9 cellular contexts compared by ENCODE assay signal in genomic region chr9:128553695-128554094, GRCh38. TPM values are rescaled to one million over a fixed set of nuclear protein-coding genes. Genes with fewer than 3 reads are reported as not detected.
DNase-seq lines count a peak whose midpoint lies in the region; ATAC-seq and TF ChIP-seq lines count a peak whose summit lies in the region.
"Had no signal": no experiment of that assay in that cellular context is flagged by ENCODE, and none has a peak within 500 bp of the region (broad histone marks: within the 10 kb centered on the region; RNA-seq: fewer than 3 reads in every experiment).

No MANE protein-coding gene starts in this region.

- ATAC-seq in GM21515 (IDR thresholded peaks at IDR 0.05; ENCODE audit: unreplicated experiment), result no peak
- no peak for ATAC-seq in activated CD8-positive, alpha-beta T cell treated with anti-CD3 and anti-CD28 coated beads for 36 hours

- peaks cover 0 to 60% (median 19%) of the 10 kb centered on the region in 4 donors for H3K4me1 ChIP-seq in Peyer's patch
- H3K4me1 ChIP-seq in sigmoid colon, result peaks cover 0 to 82% (median 73%) of the 10 kb centered on the region in 4 donors

- WGBS in sigmoid colon, 2 donors, result 31 to 38% methylated on average over 6 of the region's 6 CpGs

- no peaks in the 10 kb centered on the region for H3K27me3 Mint-ChIP-seq in activated CD8-positive, alpha-beta T cell treated with anti-CD3 and anti-CD28 coated beads for 36 hours

- H3K27me3 ChIP-seq in Peyer's patch, result no peaks in the 10 kb centered on the region
- H3K27me3 ChIP-seq in sigmoid colon, result no peaks in the 10 kb centered on the region

- no peak for TF ChIP-seq EP300 in sigmoid colon (IDR thresholded peaks at IDR 0.05)

- no peak overlapping the region for H3K4me3 Mint-ChIP-seq in activated CD8-positive, alpha-beta T cell treated with anti-CD3 and anti-CD28 coated beads for 36 hours
- H3K4me3 Mint-ChIP-seq: mesothelial cell of epicardium had no signal

- no peaks in the 10 kb centered on the region for H3K36me3 Mint-ChIP-seq in activated CD8-positive, alpha-beta T cell treated with anti-CD3 and anti-CD28 coated beads for 36 hours (ENCODE audit: low read depth)
- H3K36me3 Mint-ChIP-seq: mesothelial cell of epicardium had no signal

- no peak overlapping the region for H3K27ac Mint-ChIP-seq in activated CD8-positive, alpha-beta T cell treated with anti-CD3 and anti-CD28 coated beads for 36 hours
- H3K27ac Mint-ChIP-seq: mesothelial cell of epicardium had no signal

- CTCF ChIA-PET in activated CD8-positive, alpha-beta T cell treated with anti-CD3 and anti-CD28 coated beads for 36 hours (lab: Charles Lee), result interaction anchor here (0.8 to 1.5 kb wide), 2 partner anchors 13 to 213 kb away, joined by 3 read pairs; no protein-coding TSS in a partner anchor

- H3K9me3 ChIP-seq in Peyer's patch (no peaks in the 10 kb centered on the region), sigmoid colon (no peaks in the 10 kb centered on the region)

- intact Hi-C loops in sigmoid colon (cut with DNase I), result loop anchor here (5.0 kb wide), 3 partner anchors 134 to 264 kb away; partner anchors contain the start of genes ENDOG, SET and URM1
- intact Hi-C loops in activated CD8-positive, alpha-beta T cell treated with anti-CD3 and anti-CD28 coated beads for 36 hours (cut with micrococcal nuclease), result loop anchor here (5.0 kb wide), 1 partner anchor 51 kb away; the partner anchor contains the start of gene GLE1

- POLR2A ChIA-PET in activated CD8-positive, alpha-beta T cell treated with anti-CD3 and anti-CD28 coated beads for 36 hours (lab: Charles Lee), result interaction anchor here (1.1 to 4.3 kb wide), 12 partner anchors 8 to 395 kb away, joined by 3 to 36 read pairs (median 8); partner anchors contain the start of genes SET and ZDHHC12

- TF ChIP-seq POLR2A in Peyer's patch (IDR thresholded peaks at IDR 0.05), result no peak
- TF ChIP-seq POLR2A in sigmoid colon (IDR thresholded peaks at IDR 0.05), result no peak

- peaks cover 51% of the 10 kb centered on the region for H3K4me1 Mint-ChIP-seq in activated CD8-positive, alpha-beta T cell treated with anti-CD3 and anti-CD28 coated beads for 36 hours (ENCODE audit: low read depth)

- peak; percentile 44 for DNase-seq in G401 (ENCODE audit: low spot score)
- no peak for DNase-seq in Peyer's patch
- DNase-seq in fibroblast of peridontal ligament (ENCODE audit: extremely low read depth), result peak; percentile 93
- no peak for DNase-seq in sigmoid colon
- no peak for DNase-seq in NCI-H1048 (lab: John Stamatoyannopoulos, UW)
- DNase-seq in COLO829 (ENCODE audit: low spot score), result no peak
- DNase-seq in activated CD8-positive, alpha-beta T cell treated with anti-CD3 and anti-CD28 coated beads for 36 hours, result no peak

- TF ChIP-seq CTCF in Peyer's patch (IDR thresholded peaks at IDR 0.05) (no peak), sigmoid colon (IDR thresholded peaks at IDR 0.05) (no peak)
- no peak for TF ChIP-seq CTCF in activated CD8-positive, alpha-beta T cell treated with anti-CD3 and anti-CD28 coated beads for 36 hours (IDR thresholded peaks at IDR 0.05)

- peak overlapping the region; percentile 52 to 100 (median 97) for H3K27ac ChIP-seq in Peyer's patch
- peak overlapping the region; percentile 98 to 100 (median 98) for H3K27ac ChIP-seq in sigmoid colon

- peak overlapping the region in 3 of 4 donors; percentile 94 to 100 (median 98) for H3K4me3 ChIP-seq in Peyer's patch
- peak overlapping the region; percentile 86 to 100 (median 95) for H3K4me3 ChIP-seq in sigmoid colon

- in situ Hi-C loops in G401 (cut with HindIII; ENCODE audit: low sequenced_read_pairs), result no loop called here

- no peaks in the 10 kb centered on the region for H3K9me3 Mint-ChIP-seq in activated CD8-positive, alpha-beta T cell treated with anti-CD3 and anti-CD28 coated beads for 36 hours
- H3K9me3 Mint-ChIP-seq: mesothelial cell of epicardium had no signal

- H3K36me3 ChIP-seq in Peyer's patch, result no peaks in the 10 kb centered on the region
- no peaks in the 10 kb centered on the region for H3K36me3 ChIP-seq in sigmoid colon

RNA-seq across cellular contexts. Expression of gene SPTAN1, which starts 1.3 kb away (rescaled TPM):
- total RNA-seq in G401 (2014; rRNA removed; shearing (Covaris generic)), result 99.1 and 103 TPM in 2 replicates
- total RNA-seq in Peyer's patch (100 to 1,000 TPM; 251 to 586 (median 269) TPM), sigmoid colon (100 to 1,000 TPM; 150 to 306 (median 163) TPM)
- polyA plus RNA-seq in sigmoid colon, result 100 to 1,000 TPM in 1 of 3 donors, 10 to 100 TPM in 2; 43.5 to 154 (median 57.7) TPM
- total RNA-seq in activated CD8-positive, alpha-beta T cell treated with anti-CD3 and anti-CD28 coated beads for 36 hours, result 100 to 1,000 TPM; 178 to 183 TPM

RNA-seq across cellular contexts. Expression of gene GLE1, which starts 49.2 kb away (rescaled TPM):
- total RNA-seq in G401 (2014; rRNA removed; shearing (Covaris generic)), result 37.0 and 38.3 TPM in 2 replicates
- 10 to 100 TPM; 27.0 to 55.3 (median 28.3) TPM for total RNA-seq in Peyer's patch
- 10 to 100 TPM; 17.6 to 29.4 (median 20.9) TPM for total RNA-seq in sigmoid colon
- 10 to 100 TPM; 19.8 to 24.6 (median 20.8) TPM for polyA plus RNA-seq in sigmoid colon
- total RNA-seq in activated CD8-positive, alpha-beta T cell treated with anti-CD3 and anti-CD28 coated beads for 36 hours, result 10 to 100 TPM; 46.8 to 48.2 TPM

Comparison
In these comparisons a context has a peak if more than half of its experiments do, and no peak if none do; other contexts are left out.
1. DNase-seq: peak in G401 (single experiment) and fibroblast of peridontal ligament (single experiment); none in Peyer's patch (0 of 3), sigmoid colon (single experiment), NCI-H1048 (single experiment), COLO829 (single experiment) and activated CD8-positive, alpha-beta T cell treated with anti-CD3 and anti-CD28 coated beads for 36 hours (single experiment).